15 cellular contexts compared by ENCODE assay signal in the genomic region with DNA sequence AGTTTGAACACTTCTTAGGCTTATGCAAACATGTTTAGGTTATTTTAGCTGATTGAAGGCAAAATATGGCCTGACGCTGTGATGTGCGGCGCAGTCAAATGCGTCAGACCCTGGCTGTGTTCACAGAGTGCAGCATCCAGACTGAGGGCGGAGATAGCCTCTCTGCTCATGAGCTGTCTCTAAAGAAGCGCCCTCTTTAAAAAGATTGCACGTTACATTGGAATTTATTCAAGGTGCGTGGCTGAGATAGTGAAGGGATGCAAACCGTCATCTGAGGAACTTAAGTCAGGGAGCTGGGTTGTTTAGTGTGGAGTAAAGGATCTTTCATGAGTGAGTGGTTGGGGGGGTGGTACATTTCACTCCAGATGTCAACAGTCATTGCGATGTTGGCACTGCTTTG. TPM values are rescaled to one million over a fixed set of nuclear protein-coding genes. Genes with fewer than 3 reads are reported as not detected.
DNase-seq lines count a peak whose midpoint lies in the region; ATAC-seq and TF ChIP-seq lines count a peak whose summit lies in the region.
"Had no signal": no experiment of that assay in that cellular context is flagged by ENCODE, and none has a peak within 500 bp of the region (broad histone marks: within the 10 kb centered on the region; RNA-seq: fewer than 3 reads in every experiment).

No MANE protein-coding gene starts in this region.

- no peaks in the 10 kb centered on the region for H3K27me3 ChIP-seq in ascending aorta
- H3K27me3 ChIP-seq in adrenal gland = no peaks in the 10 kb centered on the region
- H3K27me3 ChIP-seq: BLaER1 treated with 17β-estradiol and CSF1 and Interleukin-3, amounts not matched to agents 10 nM and 100 nM had no signal

- no peaks in the 10 kb centered on the region for H3K4me1 ChIP-seq in ascending aorta
- H3K4me1 ChIP-seq in adrenal gland (replicated peaks in 1 of 2) = no peaks in the 10 kb centered on the region
- H3K4me1 ChIP-seq: A549, HAP-1 had no signal

- H3K27ac ChIP-seq in KOPT-K1 (ENCODE audit: low read depth, low read length, poor library complexity, severe bottlenecking) (peak overlapping the region; percentile 9), ascending aorta (no peak overlapping the region), adrenal gland (no peak overlapping the region)
- H3K27ac ChIP-seq: 22Rv1; A549; BLaER1 treated with 17β-estradiol and CSF1 and Interleukin-3, amounts not matched to agents 10 nM and 100 nM; GM23248 had no signal

- no peak for TF ChIP-seq POLR2A in adrenal gland (IDR thresholded peaks at IDR 0.05)

- intact Hi-C loops in ascending aorta (cut with DNase I) (loop anchor here (10.0 kb wide), 1 partner anchor 407 kb away; no protein-coding TSS in a partner anchor), adrenal gland (cut with DNase I) (no loop called here)

- no peak for TF ChIP-seq CTCF in ascending aorta (IDR thresholded peaks at IDR 0.05)
- TF ChIP-seq CTCF in adrenal gland (IDR thresholded peaks at IDR 0.05) = no peak

- H3K9me3 ChIP-seq in KOPT-K1 (ENCODE audit: insufficient read depth, low read length, poor library complexity, severe bottlenecking) = no peaks in the 10 kb centered on the region
- no peaks in the 10 kb centered on the region for H3K9me3 ChIP-seq in ascending aorta
- H3K9me3 ChIP-seq in adrenal gland (replicated peaks in 1 of 3) = no peaks in the 10 kb centered on the region
- H3K9me3 ChIP-seq: A549; BLaER1 treated with 17β-estradiol and CSF1 and Interleukin-3, amounts not matched to agents 10 nM and 100 nM; HAP-1 had no signal

- DNase-seq in NCI-H2227 (lab: John Stamatoyannopoulos, UW; ENCODE audit: unreplicated experiment) (peak; percentile 23), NCI-H2227 treated with DMSO at 0.1 percent for 48 hours (lab: John Stamatoyannopoulos, UW) (no peak), left lobe of liver (ENCODE audit: low spot score) (peak; percentile 6), ascending aorta (ENCODE audit: low spot score in 2 of 2) (no peak), adrenal gland (no peak)
- DNase-seq: Calu3; CD8-positive, alpha-beta T cell; DMS 273 treated with DMSO at 0.1 percent for 48 hours; GM23248 had no signal

- H3K36me3 ChIP-seq in KOPT-K1 (ENCODE audit: insufficient read depth, low read length) = peaks cover 9% of the 10 kb centered on the region; the same call in 1 of the 2 replicates
- H3K36me3 ChIP-seq in ascending aorta = no peaks in the 10 kb centered on the region
- no peaks in the 10 kb centered on the region for H3K36me3 ChIP-seq in adrenal gland (replicated peaks in 1 of 2)
- H3K36me3 ChIP-seq: HAP-1 had no signal

- WGBS in adrenal gland, 4 donors = 94 to 98% (median 96%) methylated on average over 10 of the region's 10 CpGs

- H3K4me3 ChIP-seq in ascending aorta = no peak overlapping the region
- no peak overlapping the region for H3K4me3 ChIP-seq in adrenal gland
- H3K4me3 ChIP-seq: A549; BLaER1 treated with 17β-estradiol and CSF1 and Interleukin-3, amounts not matched to agents 10 nM and 100 nM; GM23248; HAP-1 had no signal

- ATAC-seq in left lobe of liver (no peak), HG02623 (IDR thresholded peaks at IDR 0.05; ENCODE audit: unreplicated experiment) (no peak)
- ATAC-seq: A549; CD8-positive, alpha-beta T cell had no signal

RNA-seq across cellular contexts. Expression of a gene that starts 33.2 kb away (rescaled TPM):
- total RNA-seq in left lobe of liver (18.8 TPM), ascending aorta (36.1 TPM), adrenal gland (10 to 100 TPM; 27.5 to 53.3 (median 34.3) TPM)
- polyA plus RNA-seq in adrenal gland = 10 to 100 TPM in 2 of 3 donors, 1 to 10 TPM in 1; 9.7 to 26.4 (median 24.6) TPM

Comparison
In these comparisons a context has a peak if more than half of its experiments do, and no peak if none do; other contexts are left out.
1. DNase-seq: peak in NCI-H2227 (single experiment) and left lobe of liver (single experiment); none in NCI-H2227 treated with DMSO at 0.1 percent for 48 hours (single experiment), ascending aorta (0 of 2) and adrenal gland (0 of 7).